In genomic region chr7:104983620-104984539, GRCh38 we compare ENCODE assay signal across 1 cellular context.
TF ChIP-seq lines count a peak whose summit lies in the region.

No MANE protein-coding gene starts in this region.

TF ChIP-seq in HEK293, 187 proteins besides CTCF, POLR2A, EP300 and RAD21 (continued from another document and continues in another):
- TF ChIP-seq ZNF585B (tag by site-specific recombination; IDR thresholded peaks at IDR 0.05) (no peak), ZXDB (tag by site-specific recombination; IDR thresholded peaks at IDR 0.05) (peak; percentile 89), ZNF26 (tag by site-specific recombination; IDR thresholded peaks at IDR 0.05) (no peak), HIC1 (tag by site-specific recombination; IDR thresholded peaks at IDR 0.05) (peak; percentile 90), ZNF514 (tag by site-specific recombination; IDR thresholded peaks at IDR 0.05) (no peak), ZNF239 (tag by site-specific recombination; IDR thresholded peaks at IDR 0.05) (no peak), GLIS1 (tag by site-specific recombination; IDR thresholded peaks at IDR 0.05) (peak; percentile 86), ZBTB17 (tag by site-specific recombination; IDR thresholded peaks at IDR 0.05) (peak; percentile 95), ZNF707 (tag by site-specific recombination; IDR thresholded peaks at IDR 0.05) (no peak), ZNF658 (tag by site-specific recombination; IDR thresholded peaks at IDR 0.05) (no peak), ZSCAN5A (tag by site-specific recombination; IDR thresholded peaks at IDR 0.05) (no peak), ZSCAN18 (tag by site-specific recombination; IDR thresholded peaks at IDR 0.05) (no peak), GLI4 (tag by site-specific recombination; IDR thresholded peaks at IDR 0.05) (no peak), ZNF169 (tag by site-specific recombination; IDR thresholded peaks at IDR 0.05) (no peak), GFI1B (tag by site-specific recombination; IDR thresholded peaks at IDR 0.05) (no peak), WT1 (tag by site-specific recombination; IDR thresholded peaks at IDR 0.05) (peak; percentile 64), ZNF843 (tag by site-specific recombination; IDR thresholded peaks at IDR 0.05) (peak; percentile 68; the same call in 1 of the 2 replicates), GLIS2 (tag by site-specific recombination; IDR thresholded peaks at IDR 0.05) (peak; percentile 95), ZNF362 (tag by site-specific recombination; IDR thresholded peaks at IDR 0.05) (no peak), ZNF174 (tag by site-specific recombination; IDR thresholded peaks at IDR 0.05) (no peak), ZBTB26 (tag by site-specific recombination; optimal IDR thresholded peaks at IDR 0.05) (peak; percentile 74), ZNF701 (tag by site-specific recombination; IDR thresholded peaks at IDR 0.05) (no peak), ZNF830 (tag by site-specific recombination; IDR thresholded peaks at IDR 0.05; ENCODE audit: low read depth) (no peak), TSHZ1 (tag by site-specific recombination; IDR thresholded peaks at IDR 0.05; ENCODE audit: borderline replicate concordance) (0 out of 2 replicates have a peak, but pooled peaks have one; percentile 43), ELK4 (IDR thresholded peaks at IDR 0.05; ENCODE audit: borderline replicate concordance, low read depth, low read length) (no peak), ZNF76 (tag by site-specific recombination; IDR thresholded peaks at IDR 0.05; ENCODE audit: borderline replicate concordance, low read depth) (0 out of 2 replicates have a peak, but pooled peaks have one; percentile 41), SP3 (tag by site-specific recombination; IDR thresholded peaks at IDR 0.05) (peak; percentile 88), ZNF449 (tag by site-specific recombination; IDR thresholded peaks at IDR 0.05) (peak; percentile 41; the same call in 1 of the 2 replicates), ZBTB6 (tag by site-specific recombination; IDR thresholded peaks at IDR 0.05) (no peak), KLF8 (tag by site-specific recombination; IDR thresholded peaks at IDR 0.05) (peak; percentile 96), ZNF677 (tag by site-specific recombination; IDR thresholded peaks at IDR 0.05) (no peak), HOXD13 (CRISPR knock-in tag; IDR thresholded peaks at IDR 0.05; ENCODE audit: borderline replicate concordance) (no peak), ZBTB49 (tag by site-specific recombination; IDR thresholded peaks at IDR 0.05; ENCODE audit: low read depth) (no peak), SP7 (tag by site-specific recombination; IDR thresholded peaks at IDR 0.05) (peak; percentile 69; the same call in 1 of the 2 replicates), ZNF221 (tag by site-specific recombination; IDR thresholded peaks at IDR 0.05; ENCODE audit: borderline replicate concordance) (no peak), ZNF513 (tag by site-specific recombination; IDR thresholded peaks at IDR 0.05) (peak; percentile 37; the same call in 1 of the 2 replicates), FEZF1 (tag by site-specific recombination; IDR thresholded peaks at IDR 0.05) (0 out of 2 replicates have a peak, but pooled peaks have one; percentile 4)
